ENCODE assay signal across 14 cellular contexts in genomic region chr13:50357136-50357535, GRCh38.
A peak's percentile ranks its signal among the peaks of the same experiment; 100 is the strongest.
DNase-seq lines count a peak whose midpoint lies in the region; ATAC-seq and TF ChIP-seq lines count a peak whose summit lies in the region.
"Had no signal": no experiment of that assay in that cellular context is flagged by ENCODE, and none has a peak within 500 bp of the region (broad histone marks: within the 10 kb centered on the region; RNA-seq: fewer than 3 reads in every experiment).

No MANE protein-coding gene starts in this region.

- TF ChIP-seq CTCF in PC-3 (conservative IDR thresholded peaks at IDR 0.05; ENCODE audit: low read depth, low read length), result no peak
- no peak for TF ChIP-seq CTCF in smooth muscle cell (IDR thresholded peaks at IDR 0.05; ENCODE audit: borderline replicate concordance, insufficient read depth, poor library complexity, severe bottlenecking)
- no peak for TF ChIP-seq CTCF in dorsolateral prefrontal cortex (IDR thresholded peaks at IDR 0.05 in 54 of 56, conservative IDR thresholded peaks at IDR 0.05 in 2 of 56; ENCODE audit: low read depth in 1 of 56, partially characterized antibody in 56 of 56)

- intact Hi-C loops in PC-3 (cut with micrococcal nuclease), result loop anchor here (1.0 to 10.0 kb wide), 6 partner anchors 9 to 274 kb away; no protein-coding TSS in a partner anchor
- intact Hi-C loops in dorsolateral prefrontal cortex (cut with DNase I), result no loop called here

- no peaks in the 10 kb centered on the region for H4K20me1 ChIP-seq in PC-3 (ENCODE audit: low read length)
- H4K20me1 ChIP-seq in smooth muscle cell (ENCODE audit: low read depth), result no peaks in the 10 kb centered on the region

- no peak overlapping the region for H4K5ac ChIP-seq in mesendoderm (ENCODE audit: low read length)

- no peaks in the 10 kb centered on the region for H3K79me2 ChIP-seq in PC-3 (ENCODE audit: low read length)
- H3K79me2 ChIP-seq in smooth muscle cell (ENCODE audit: low read depth), result no peaks in the 10 kb centered on the region
- H3K79me2 ChIP-seq in mesendoderm (ENCODE audit: control insufficient read depth, insufficient read depth, low read length), result no peaks in the 10 kb centered on the region

- H3K4me3 ChIP-seq in PC-3 (ENCODE audit: low read length) (peak overlapping the region; percentile 24; the same call in 1 of the 2 replicates), smooth muscle cell (no peak overlapping the region), dorsolateral prefrontal cortex (peak overlapping the region in 2 of 59 donors; percentile 16 to 28), mesendoderm (ENCODE audit: low read length) (no peak overlapping the region)
- H3K4me3 ChIP-seq: cardiac muscle cell, MG63, spleen had no signal

- H2AFZ ChIP-seq in PC-3 (ENCODE audit: low read length) (no peak overlapping the region), smooth muscle cell (ENCODE audit: low read depth) (no peak overlapping the region)

- no peak overlapping the region for H4K8ac ChIP-seq in mesendoderm (ENCODE audit: low read depth, low read length)

- no peak overlapping the region for H3K18ac ChIP-seq in mesendoderm (ENCODE audit: low read length)

- BruUV-seq in PC-3 (replicated peaks; lab: Mats Ljungman, UMichigan), result no TSS peak

- H3K36me3 ChIP-seq in PC-3 (ENCODE audit: low read depth, low read length) (no peaks in the 10 kb centered on the region), smooth muscle cell (ENCODE audit: low read depth) (no peaks in the 10 kb centered on the region), mesendoderm (ENCODE audit: control insufficient read depth, insufficient read depth, low read length) (no peaks in the 10 kb centered on the region)
- H3K36me3 ChIP-seq: cardiac muscle cell, MG63, spleen had no signal

- no peaks in the 10 kb centered on the region for H3K79me1 ChIP-seq in mesendoderm (ENCODE audit: low read length)

- H2BK120ac ChIP-seq in mesendoderm (ENCODE audit: low read depth, low read length), result no peak overlapping the region

- no peak overlapping the region for H2BK15ac ChIP-seq in mesendoderm (replicated peaks; ENCODE audit: low read depth)

- no peaks in the 10 kb centered on the region for H3K9me3 ChIP-seq in PC-3 (ENCODE audit: low read length)
- no peaks in the 10 kb centered on the region for H3K9me3 ChIP-seq in smooth muscle cell (replicated peaks; ENCODE audit: low read depth)
- H3K9me3 ChIP-seq: MG63, spleen had no signal

- H3K4ac ChIP-seq in mesendoderm (ENCODE audit: low read depth, low read length), result no peak overlapping the region

- no peaks in the 10 kb centered on the region for H3K9me2 ChIP-seq in PC-3 (replicated peaks; ENCODE audit: low read length)

- H3K23ac ChIP-seq in mesendoderm (ENCODE audit: low read length), result no peak overlapping the region

- POLR2A ChIA-PET in PC-3 (lab: Charles Lee; ENCODE audit: unreplicated experiment), result no interaction called here

- H3K9ac ChIP-seq in PC-3 (ENCODE audit: low read length) (peak overlapping the region; percentile 36), smooth muscle cell (ENCODE audit: low read depth) (peak overlapping the region; percentile 49), mesendoderm (ENCODE audit: low read length) (no peak overlapping the region)

- CTCF ChIA-PET in PC-3 (lab: Charles Lee), result interaction anchor here (0.5 to 0.6 kb wide), 3 partner anchors 62 to 87 kb away, joined by 3 read pairs; no protein-coding TSS in a partner anchor

- H3K27ac ChIP-seq in PC-3 (ENCODE audit: low read length) (peak overlapping the region; percentile 84), epithelial cell of prostate (peak overlapping the region; percentile 8), smooth muscle cell (ENCODE audit: low read depth) (peak overlapping the region; percentile 90), dorsolateral prefrontal cortex (peak overlapping the region in 17 of 59 donors; percentile 28 to 87 (median 72)), mesendoderm (ENCODE audit: low read depth, low read length) (no peak overlapping the region)
- H3K27ac ChIP-seq: cardiac muscle cell had no signal

- H3F3A ChIP-seq in PC-3 (ENCODE audit: low read length, unreplicated experiment), result no peaks in the 10 kb centered on the region
- peaks cover 6% of the 10 kb centered on the region for H3F3A ChIP-seq in smooth muscle cell (ENCODE audit: low read depth)

- no peak overlapping the region for H2BK5ac ChIP-seq in mesendoderm (ENCODE audit: low read length)

- H3K4me2 ChIP-seq in PC-3 (ENCODE audit: low read length) (peak overlapping the region; percentile 63), smooth muscle cell (peak overlapping the region; percentile 64), mesendoderm (ENCODE audit: low read length) (no peak overlapping the region)

- H3K27me3 ChIP-seq in PC-3 (ENCODE audit: low read length), result no peaks in the 10 kb centered on the region
- H3K27me3 ChIP-seq in smooth muscle cell (ENCODE audit: low read depth), result no peaks in the 10 kb centered on the region
- no peaks in the 10 kb centered on the region for H3K27me3 ChIP-seq in dorsolateral prefrontal cortex
- no peaks in the 10 kb centered on the region for H3K27me3 ChIP-seq in mesendoderm (ENCODE audit: insufficient read depth, low read length, poor library complexity)
- H3K27me3 ChIP-seq: MG63, spleen had no signal

- ATAC-seq in PC-3, result no peak

- H3K4me1 ChIP-seq in PC-3 (ENCODE audit: insufficient read depth, low read length), result peaks cover 40% of the 10 kb centered on the region
- H3K4me1 ChIP-seq in smooth muscle cell (ENCODE audit: low read depth), result peaks cover 6% of the 10 kb centered on the region
- H3K4me1 ChIP-seq in mesendoderm (ENCODE audit: control insufficient read depth, low read depth, low read length), result no peaks in the 10 kb centered on the region

- no peak overlapping the region for H2AK5ac ChIP-seq in mesendoderm (ENCODE audit: low read length)

- DNase-seq in NCI-H1092 treated with DMSO at 0.1 percent for 48 hours (lab: John Stamatoyannopoulos, UW) (peak; percentile 1), NCI-H1092 (lab: John Stamatoyannopoulos, UW) (no peak), PC-3 (no peak), epithelial cell of prostate (ENCODE audit: low read depth, low spot score) (no peak), smooth muscle cell (lab: John Stamatoyannopoulos, UW; ENCODE audit: unreplicated experiment) (no peak), dorsolateral prefrontal cortex (no peak), NCI-H146 (lab: John Stamatoyannopoulos, UW) (no peak), mesendoderm (no peak)
- DNase-seq: activated CD4-positive, CD25-positive, alpha-beta regulatory T cell; activated naive CD8-positive, alpha-beta T cell treated with anti-CD3 and anti-CD28 coated beads for 36 hours; MG63; NCI-H187; spleen had no signal

- no peak overlapping the region for H3K56ac ChIP-seq in mesendoderm (ENCODE audit: low read length)
